ENCODE assay signal across 21 cellular contexts in the genomic region with DNA sequence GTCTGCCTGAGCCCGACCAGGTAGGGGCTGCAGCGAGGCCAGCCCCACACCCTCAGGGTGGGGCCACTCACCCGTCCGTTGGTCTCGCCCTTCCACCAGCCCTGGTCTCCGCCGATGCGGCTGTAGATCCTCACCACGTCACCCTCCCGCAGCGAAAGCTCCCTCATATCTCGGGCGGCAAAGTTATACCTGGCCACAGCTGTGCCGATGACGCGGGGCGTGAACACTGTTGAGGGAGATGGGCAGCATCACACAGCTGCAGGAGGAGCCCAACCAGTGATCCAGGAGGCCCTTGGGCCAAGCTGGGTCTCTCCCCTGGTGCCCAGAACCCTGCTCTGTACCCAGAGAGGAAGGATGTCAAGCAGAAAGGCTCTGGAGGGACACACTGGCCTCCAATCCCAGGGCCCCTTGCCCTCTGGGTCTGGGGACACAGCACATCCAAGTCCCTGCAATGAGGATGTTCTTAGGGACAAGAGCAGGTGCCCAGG. TPM values are rescaled to one million over a fixed set of nuclear protein-coding genes. Genes with fewer than 3 reads are reported as not detected.
DNase-seq lines count a peak whose midpoint lies in the region; ATAC-seq and TF ChIP-seq lines count a peak whose summit lies in the region.
"Had no signal": no experiment of that assay in that cellular context is flagged by ENCODE, and none has a peak within 500 bp of the region (broad histone marks: within the 10 kb centered on the region; RNA-seq: fewer than 3 reads in every experiment).

No MANE protein-coding gene starts in this region.

- TF ChIP-seq CTCF in endodermal cell (conservative IDR thresholded peaks at IDR 0.05) (no peak), ovary (IDR thresholded peaks at IDR 0.05) (no peak)

- no peak overlapping the region for H2BK15ac ChIP-seq in mesenchymal stem cell (ENCODE audit: low read depth, poor library complexity, severe bottlenecking)

- no peak for TF ChIP-seq POLR2A in ovary (IDR thresholded peaks at IDR 0.05)

- no peak overlapping the region for H2AK5ac ChIP-seq in mesenchymal stem cell (ENCODE audit: low read length, severe bottlenecking)

- H3K4me3 Mint-ChIP-seq in endodermal cell, result no peak overlapping the region
- H3K4me3 Mint-ChIP-seq: brain; CD4-positive, alpha-beta memory T cell; naive thymus-derived CD4-positive, alpha-beta T cell; stimulated activated memory B cell treated with anti-CD40 and anti-IgM and Interleukin-4, amounts not matched to agents 10 μg/mL and 1 μg/mL and 100 μg/mL, for 72 hours had no signal

- peaks cover 57% of the 10 kb centered on the region for H3K36me3 Mint-ChIP-seq in endodermal cell (ENCODE audit: low read depth)

- no peak overlapping the region for H3K18ac ChIP-seq in mesenchymal stem cell (ENCODE audit: low read depth in 1 of 2, low read length in 2 of 2)

- intact Hi-C loops in ovary (cut with DNase I), result no loop called here

- H3K27me3 ChIP-seq in NT2/D1 (ENCODE audit: insufficient read depth, insufficient read length) (no peaks in the 10 kb centered on the region), endodermal cell (ENCODE audit: control insufficient read depth, insufficient read depth, low read length, poor library complexity, severe bottlenecking) (no peaks in the 10 kb centered on the region), ovary (no peaks in the 10 kb centered on the region), mesenchymal stem cell (ENCODE audit: control insufficient read depth in 1 of 2, insufficient read depth in 1 of 2, low read length in 2 of 2) (no peaks in the 10 kb centered on the region)
- H3K27me3 ChIP-seq: colonic mucosa, gastroesophageal sphincter, MG63 had no signal

- H3K4me3 ChIP-seq in NT2/D1 (ENCODE audit: insufficient read length, low read depth) (no peak overlapping the region), endodermal cell (ENCODE audit: low read length) (no peak overlapping the region), ovary (no peak overlapping the region), mesenchymal stem cell (ENCODE audit: insufficient read depth in 1 of 2, low read depth in 1 of 2, low read length in 2 of 2) (no peak overlapping the region)
- H3K4me3 ChIP-seq: colonic mucosa, gastroesophageal sphincter, K562, MG63 had no signal

- peaks cover 4% of the 10 kb centered on the region for H3K4me1 ChIP-seq in NT2/D1 (ENCODE audit: insufficient read depth, insufficient read length)
- no peaks in the 10 kb centered on the region for H3K4me1 ChIP-seq in endodermal cell (ENCODE audit: control insufficient read depth, insufficient read depth, low read length)
- peaks cover 2% of the 10 kb centered on the region for H3K4me1 ChIP-seq in ovary (ENCODE audit: insufficient read depth)
- peaks cover 10% of the 10 kb centered on the region for H3K4me1 ChIP-seq in mesenchymal stem cell (ENCODE audit: control insufficient read depth, insufficient read depth, low read depth, low read length)
- H3K4me1 ChIP-seq: colonic mucosa, gastroesophageal sphincter had no signal

- H3K9me3 ChIP-seq in NT2/D1 (ENCODE audit: insufficient read depth, low read length), result peaks cover 14% of the 10 kb centered on the region
- peaks cover 20% of the 10 kb centered on the region for H3K9me3 ChIP-seq in endodermal cell (ENCODE audit: control insufficient read depth, low read length)
- H3K9me3 ChIP-seq in ovary, result no peaks in the 10 kb centered on the region
- H3K9me3 ChIP-seq in mesenchymal stem cell (ENCODE audit: control insufficient read depth, low read length), result peaks cover 11% of the 10 kb centered on the region
- H3K9me3 ChIP-seq: colonic mucosa had no signal

- ATAC-seq in HG03354 (IDR thresholded peaks at IDR 0.05; ENCODE audit: poor library complexity, severe bottlenecking, unreplicated experiment), result no peak
- ATAC-seq: activated CD4-positive, CD25-positive, alpha-beta regulatory T cell treated with anti-CD3 and anti-CD28 coated beads, Interleukin-2, amount 50 U/mL, for 24 hours; gastroesophageal sphincter; naive thymus-derived CD4-positive, alpha-beta T cell; stimulated activated memory B cell treated with anti-CD40 and anti-IgM and Interleukin-4, amounts not matched to agents 10 μg/mL and 1 μg/mL and 100 μg/mL, for 72 hours had no signal

- no peak overlapping the region for H3K4me2 ChIP-seq in mesenchymal stem cell (ENCODE audit: low read length, poor library complexity, severe bottlenecking)

- DNase-seq in D341Med (ENCODE audit: low spot score) (peak; percentile 23), NT2/D1 (ENCODE audit: low read depth, low spot score) (no peak), endodermal cell (peak; percentile 35), ovary (peak in 4 of 5 donors; percentile 5 to 23 (median 16)), mesenchymal stem cell (no peak), DMS53 treated with DMSO at 0.1 percent for 48 hours (lab: John Stamatoyannopoulos, UW; ENCODE audit: unreplicated experiment) (no peak)
- DNase-seq: CD4-positive, alpha-beta memory T cell; colonic mucosa; DMS153; HCEC 1CT; MG63; NCI-H2171; stimulated activated CD4-positive, alpha-beta T cell treated with anti-CD3 and anti-CD28 coated beads, Interleukin-1b, Interleukin-23, amount 100 ng/mL, for 48 hours; T-helper 9 cell had no signal

- H2AFZ ChIP-seq in mesenchymal stem cell (ENCODE audit: low read depth, low read length), result no peak overlapping the region

- no peak overlapping the region for H3K4ac ChIP-seq in mesenchymal stem cell (ENCODE audit: low read depth in 1 of 2, low read length in 2 of 2)

- no peak overlapping the region for H3K27ac Mint-ChIP-seq in endodermal cell
- H3K27ac Mint-ChIP-seq: brain; CD4-positive, alpha-beta memory T cell; naive thymus-derived CD4-positive, alpha-beta T cell; stimulated activated memory B cell treated with anti-CD40 and anti-IgM and Interleukin-4, amounts not matched to agents 10 μg/mL and 1 μg/mL and 100 μg/mL, for 72 hours had no signal

- no peak for TF ChIP-seq EP300 in ovary (IDR thresholded peaks at IDR 0.05)

- H4K8ac ChIP-seq in mesenchymal stem cell (ENCODE audit: low read length), result no peak overlapping the region

- peaks cover 36% of the 10 kb centered on the region for H3K79me1 ChIP-seq in mesenchymal stem cell (replicated peaks; ENCODE audit: low read length, poor library complexity, severe bottlenecking)

- no peak overlapping the region for H2BK5ac ChIP-seq in mesenchymal stem cell (ENCODE audit: low read depth, low read length, poor library complexity, severe bottlenecking)

- no peak overlapping the region for H3K23ac ChIP-seq in mesenchymal stem cell (ENCODE audit: low read length in 2 of 2)

- H4K91ac ChIP-seq in mesenchymal stem cell (ENCODE audit: low read length), result no peak overlapping the region

- H3K14ac ChIP-seq in mesenchymal stem cell (ENCODE audit: low read length in 2 of 2), result no peak overlapping the region

- WGBS in endodermal cell (ENCODE audit: insufficient coverage in 1 of 2, insufficient read length in 1 of 2), 2 experiments, result 96 to 100% methylated on average over 10 to 17 of the region's 17 CpGs
- WGBS in ovary, 3 donors, result 93 to 97% (median 96%) methylated on average over 17 of the region's 17 CpGs
- WGBS in mesenchymal stem cell, result 97% methylated on average over 17 of the region's 17 CpGs

- no peaks in the 10 kb centered on the region for H3K4me1 Mint-ChIP-seq in endodermal cell
- H3K4me1 Mint-ChIP-seq: brain; CD4-positive, alpha-beta memory T cell; naive thymus-derived CD4-positive, alpha-beta T cell; stimulated activated memory B cell treated with anti-CD40 and anti-IgM and Interleukin-4, amounts not matched to agents 10 μg/mL and 1 μg/mL and 100 μg/mL, for 72 hours had no signal

- H3K36me3 ChIP-seq in NT2/D1 (ENCODE audit: insufficient read depth, insufficient read length, low read length) (peaks cover 44% of the 10 kb centered on the region), endodermal cell (ENCODE audit: control insufficient read depth, insufficient read depth, low read length) (peaks cover 43% of the 10 kb centered on the region), ovary (no peaks in the 10 kb centered on the region), mesenchymal stem cell (ENCODE audit: control insufficient read depth in 1 of 2, insufficient read depth in 2 of 2, low read depth in 1 of 2, low read length in 2 of 2) (peaks cover 48 to 62% of the 10 kb centered on the region in 2 experiments)

- H2BK12ac ChIP-seq in mesenchymal stem cell (ENCODE audit: low read length in 2 of 2), result no peak overlapping the region

- H3K9ac ChIP-seq in NT2/D1 (ENCODE audit: insufficient read length, low read depth), result peak overlapping the region; percentile 8
- no peak overlapping the region for H3K9ac ChIP-seq in endodermal cell (ENCODE audit: extremely low read depth, low read length, poor library complexity, severe bottlenecking)
- no peak overlapping the region for H3K9ac ChIP-seq in mesenchymal stem cell (ENCODE audit: low read length)

- no peaks in the 10 kb centered on the region for H3K27me3 Mint-ChIP-seq in endodermal cell (ENCODE audit: insufficient read depth)
- H3K27me3 Mint-ChIP-seq: brain; stimulated activated memory B cell treated with anti-CD40 and anti-IgM and Interleukin-4, amounts not matched to agents 10 μg/mL and 1 μg/mL and 100 μg/mL, for 72 hours had no signal

- H3K27ac ChIP-seq in endodermal cell (ENCODE audit: low read depth, low read length) (no peak overlapping the region), ovary (no peak overlapping the region), mesenchymal stem cell (ENCODE audit: low read length, poor library complexity, severe bottlenecking) (no peak overlapping the region)
- H3K27ac ChIP-seq: colonic mucosa, gastroesophageal sphincter had no signal

- H2BK120ac ChIP-seq in mesenchymal stem cell (ENCODE audit: low read depth, low read length), result no peak overlapping the region

- peaks cover 22% of the 10 kb centered on the region for H3K9me3 Mint-ChIP-seq in endodermal cell

RNA-seq across cellular contexts. Expression of gene SARDH, which starts 30.3 kb away (rescaled TPM):
- 10 to 100 TPM in 1 of 2 donors, 1 to 10 TPM in 1; 8.4 to 11.2 TPM for total RNA-seq in endodermal cell
- polyA plus RNA-seq in endodermal cell (2013, experiment 1 of 2), result 6.2 TPM
- 6.1 TPM for polyA plus RNA-seq in endodermal cell (2013, experiment 2 of 2)
- 10 to 100 TPM in 1 of 7 donors, 1 to 10 TPM in 6; 2.5 to 10.0 (median 3.3) TPM for total RNA-seq in ovary
- polyA plus RNA-seq in ovary, result 1 to 10 TPM; 2.8 to 5.0 TPM
- 6.4 TPM for polyA plus RNA-seq in mesenchymal stem cell (2013, experiment 1 of 2)
- polyA plus RNA-seq in mesenchymal stem cell (2013, experiment 2 of 2), result 6.1 TPM
- total RNA-seq: K562 had no signal

Comparison
In these comparisons a context has a peak if more than half of its experiments do, and no peak if none do; other contexts are left out.
1. DNase-seq: peak in D341Med (single experiment), endodermal cell (single experiment) and ovary (4 of 5); none in NT2/D1 (single experiment), mesenchymal stem cell (single experiment) and DMS53 treated with DMSO at 0.1 percent for 48 hours (single experiment).